ENCODE assay signal across 8 cellular contexts in the genomic region with DNA sequence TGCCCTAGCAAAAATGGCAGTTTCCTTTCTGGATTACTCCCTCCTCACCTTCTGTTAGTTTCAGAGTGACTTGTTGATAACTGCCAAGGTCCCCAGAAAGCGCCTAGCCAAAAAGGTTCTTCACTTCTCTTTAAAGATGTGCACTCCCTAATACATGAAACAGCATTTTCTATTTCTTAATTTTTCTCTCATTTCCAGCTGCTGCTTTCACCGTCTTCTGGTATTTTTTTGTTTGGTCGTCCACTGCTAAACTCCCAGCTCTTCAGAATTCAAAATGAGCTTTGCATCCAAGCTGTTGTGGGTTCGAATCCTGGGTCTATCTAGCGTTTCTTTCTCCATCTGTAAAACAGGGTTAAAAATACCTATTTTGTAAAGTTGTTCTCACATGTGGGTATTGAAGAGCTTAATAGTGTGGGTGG. TPM values are rescaled to one million over a fixed set of nuclear protein-coding genes. Genes with fewer than 3 reads are reported as not detected.
A peak's percentile ranks its signal among the peaks of the same experiment; 100 is the strongest.
DNase-seq lines count a peak whose midpoint lies in the region; ATAC-seq, FAIRE-seq and TF ChIP-seq lines count a peak whose summit lies in the region.

No MANE protein-coding gene starts in this region.

- H2BK15ac ChIP-seq in H1 (ENCODE audit: low read length): no peak overlapping the region

- TF ChIP-seq EP300 in H1 (IDR thresholded peaks at IDR 0.05; ENCODE audit: borderline replicate concordance in 1 of 2, low read depth in 2 of 2, low read length in 2 of 2): no peak

- H2BK12ac ChIP-seq in H1 (ENCODE audit: low read depth, low read length): 0 out of 2 replicates have a peak overlapping the region, but pooled peaks have one; percentile 13

- CTCF ChIA-PET in H1 (lab: Charles Lee; ENCODE audit: partially characterized antibody): interaction anchor here (1.1 to 3.8 kb wide), 5 partner anchors 22 to 320 kb away, joined by 3 to 24 read pairs (median 3); a partner anchor contains a TSS

- peaks cover 7% of the 10 kb centered on the region; the same call in 1 of the 2 replicates for H3K23me2 ChIP-seq in H1 (ENCODE audit: low read depth, low read length)

- peak overlapping the region; percentile 88 for H3K4me3 ChIP-seq in OCI-LY1 (ENCODE audit: low read depth, low read length, poor library complexity, severe bottlenecking)
- peak overlapping the region in 3 of 4 experiments; percentile 17 to 86 (median 83); a peak in 5 of 8 replicates for H3K4me3 ChIP-seq in H1 (ENCODE audit: extremely low read depth in 1 of 4, insufficient read depth in 2 of 4, low read depth in 3 of 4, low read length in 4 of 4)
- peak overlapping the region; percentile 75 for H3K4me3 ChIP-seq in neuron (ENCODE audit: low read length)

- H3K36me3 ChIP-seq in OCI-LY1 (ENCODE audit: insufficient read depth, low read length): no peaks in the 10 kb centered on the region
- no peaks in the 10 kb centered on the region for H3K36me3 ChIP-seq in H1 (ENCODE audit: control insufficient read depth in 2 of 4, insufficient read depth in 4 of 4, low read length in 3 of 4)
- H3K36me3 ChIP-seq in neuron (ENCODE audit: insufficient read depth, low read length): no peaks in the 10 kb centered on the region

- POLR2A ChIA-PET in H1 (lab: Charles Lee; ENCODE audit: partially characterized antibody): interaction anchor here (0.9 to 2.9 kb wide), 11 partner anchors 9 to 368 kb away, joined by 3 to 10 read pairs (median 3); a partner anchor contains a TSS

- no peak for ATAC-seq in HG03196 (IDR thresholded peaks at IDR 0.05; ENCODE audit: unreplicated experiment)

- H2AFZ ChIP-seq in OCI-LY1 (ENCODE audit: low read length): peak overlapping the region; percentile 95
- peak overlapping the region; percentile 67; the same call in 1 of the 2 replicates for H2AFZ ChIP-seq in H1 (ENCODE audit: low read length)
- H2AFZ ChIP-seq in neuron (ENCODE audit: low read depth, low read length): peak overlapping the region; percentile 81

- no peak overlapping the region for H2BK20ac ChIP-seq in H1 (ENCODE audit: low read length)

- H3K9me3 ChIP-seq in OCI-LY1 (ENCODE audit: low read length) (no peaks in the 10 kb centered on the region), H1 (ENCODE audit: insufficient read depth in 2 of 2, low read depth in 1 of 2, low read length in 1 of 2) (no peaks in the 10 kb centered on the region), neuron (ENCODE audit: low read length) (no peaks in the 10 kb centered on the region)

- H3K9me2 ChIP-seq in OCI-LY1 (ENCODE audit: low read depth, low read length): no peaks in the 10 kb centered on the region

- H2AK5ac ChIP-seq in H1 (ENCODE audit: low read depth, low read length): no peak overlapping the region

- no peak overlapping the region for H4K8ac ChIP-seq in H1 (ENCODE audit: extremely low read depth, insufficient read depth, low read length)

- H3K4me1 ChIP-seq in OCI-LY1 (ENCODE audit: insufficient read depth, low read length, severe bottlenecking) (peaks cover 26% of the 10 kb centered on the region), H1 (replicated peaks in 1 of 4; ENCODE audit: control insufficient read depth in 3 of 4, insufficient read depth in 4 of 4, low read length in 3 of 4) (peaks cover 0 to 6% (median 2%) of the 10 kb centered on the region in 4 experiments; a peak in 3 of 7 replicates), neuron (ENCODE audit: insufficient read depth, low read length) (peaks cover 10% of the 10 kb centered on the region)

- no peaks in the 10 kb centered on the region for H3F3A ChIP-seq in OCI-LY1 (ENCODE audit: insufficient read depth, low read length)

- TF ChIP-seq CTCF in OCI-LY1 (IDR thresholded peaks at IDR 0.05; ENCODE audit: low read length) (no peak), H1 (IDR thresholded peaks at IDR 0.05; ENCODE audit: control extremely low read depth in 1 of 3, insufficient read depth in 1 of 3, low read depth in 1 of 3, low read length in 3 of 3) (no peak), GM10266 (IDR thresholded peaks at IDR 0.05; ENCODE audit: control insufficient read depth, insufficient read depth, low read depth, missing control alignments) (no peak)

- no peak overlapping the region for H3K4ac ChIP-seq in H1 (replicated peaks; ENCODE audit: insufficient read length, low read depth, low read length)

- 68% methylated on average over 5 of the region's 5 CpGs; no CpG with 5 or more reads in 1 of the 2 experiments for WGBS in H1 (ENCODE audit: extremely low coverage in 1 of 2, insufficient coverage in 1 of 2, insufficient read length in 1 of 2, insufficient replicate concordance in 2 of 2, low coverage in 1 of 2, low lambda C conversion rate in 2 of 2, missing lambda C conversion rate in 1 of 2), 2 experiments

- H3K4me2 ChIP-seq in OCI-LY1 (ENCODE audit: low read length) (peak overlapping the region; percentile 99), H1 (ENCODE audit: insufficient read depth in 1 of 2, low read depth in 2 of 2, low read length in 2 of 2) (peak overlapping the region; percentile 43 to 98; a peak in 3 of 4 replicates)

- H4K5ac ChIP-seq in H1 (ENCODE audit: insufficient read length, low read depth, low read length): peak overlapping the region; percentile 27

- H3K9ac ChIP-seq in OCI-LY1 (ENCODE audit: low read length): peak overlapping the region; percentile 54
- H3K9ac ChIP-seq in H1 (replicated peaks in 1 of 4; ENCODE audit: extremely low read depth in 1 of 4, low read depth in 3 of 4, low read length in 3 of 4): no peak overlapping the region

- no peak overlapping the region for H3K18ac ChIP-seq in H1 (ENCODE audit: extremely low read depth, low read length)

- H3K23ac ChIP-seq in H1 (ENCODE audit: insufficient read length): no peak overlapping the region

- no peak for FAIRE-seq in H1 (lab: Jason Lieb, UNC)

- H4K91ac ChIP-seq in H1 (replicated peaks; ENCODE audit: insufficient read length, low read length): no peak overlapping the region

- H4K20me1 ChIP-seq in OCI-LY1 (ENCODE audit: insufficient read depth, low read length): no peaks in the 10 kb centered on the region
- H4K20me1 ChIP-seq in H1 (replicated peaks in 1 of 2; ENCODE audit: control insufficient read depth in 1 of 2, insufficient read depth in 2 of 2, low read length in 2 of 2): no peaks in the 10 kb centered on the region

- H3K27me3 ChIP-seq in OCI-LY1 (ENCODE audit: insufficient read depth, low read length) (no peaks in the 10 kb centered on the region), H1 (replicated peaks in 1 of 4; ENCODE audit: control insufficient read depth in 3 of 4, extremely low read depth in 1 of 4, insufficient read depth in 3 of 4, low read length in 3 of 4) (no peaks in the 10 kb centered on the region), neuron (ENCODE audit: insufficient read depth, low read length) (no peaks in the 10 kb centered on the region)

- no peak overlapping the region for H3K56ac ChIP-seq in H1 (replicated peaks; ENCODE audit: insufficient read length, low read depth, low read length)

- H3K79me2 ChIP-seq in OCI-LY1 (ENCODE audit: insufficient read depth, low read length): peaks cover 6% of the 10 kb centered on the region; the same call in 1 of the 2 replicates
- H3K79me2 ChIP-seq in H1 (ENCODE audit: control insufficient read depth in 1 of 2, insufficient read depth in 2 of 2, low read length in 2 of 2): peaks cover 0 to 10% of the 10 kb centered on the region in 2 experiments; a peak in 2 of 4 replicates

- no peak for TF ChIP-seq POLR2A in H1 (IDR thresholded peaks at IDR 0.05; ENCODE audit: control extremely low read depth in 1 of 2, low read depth in 2 of 2, low read length in 2 of 2)

- peak overlapping the region; percentile 12 for H3K27ac ChIP-seq in OCI-LY1 (ENCODE audit: low read depth, low read length, poor library complexity, severe bottlenecking)
- no peak overlapping the region for H3K27ac ChIP-seq in H1 (ENCODE audit: low read depth, low read length)

- no peak for TF ChIP-seq RAD21 in H1 (IDR thresholded peaks at IDR 0.05 in 1 of 2, conservative IDR thresholded peaks at IDR 0.05 in 1 of 2; ENCODE audit: low read depth in 2 of 2, low read length in 2 of 2)

- no peak overlapping the region for H3K14ac ChIP-seq in H1 (ENCODE audit: insufficient read length)

- H2BK5ac ChIP-seq in H1 (ENCODE audit: low read depth, low read length): no peak overlapping the region

- no peak overlapping the region for H2BK120ac ChIP-seq in H1 (replicated peaks; ENCODE audit: low read depth, low read length)

- H3K79me1 ChIP-seq in H1 (ENCODE audit: low read depth, low read length): no peaks in the 10 kb centered on the region; the same call in 1 of the 2 replicates

- DNase-seq in CD1c-positive myeloid dendritic cell (ENCODE audit: extremely low spot score): peak; percentile 36
- no peak for DNase-seq in H1 (ENCODE audit: low read depth in 1 of 2, low spot score in 2 of 2)
- no peak for DNase-seq in hepatic stellate cell (ENCODE audit: low spot score)
- DNase-seq in GM10266 (ENCODE audit: extremely low spot score): no peak
- no peak for DNase-seq in DMS79 treated with DMSO at 0.1 percent for 48 hours (lab: John Stamatoyannopoulos, UW)

TF ChIP-seq in H1, 55 proteins besides CTCF, POLR2A, EP300 and RAD21:
- TF ChIP-seq NRF1 (IDR thresholded peaks at IDR 0.05; ENCODE audit: low read depth, low read length): no peak
- 0 out of 4 replicates have a peak, but pooled peaks of 1 of the 2 experiments have one; percentile 16 for TF ChIP-seq HDAC2 (IDR thresholded peaks at IDR 0.05; ENCODE audit: borderline replicate concordance in 1 of 2, low read depth in 2 of 2, low read length in 2 of 2)

RNA-seq across cellular contexts. Expression of a gene that starts 0.4 kb away (rescaled TPM):
- 15.4 and 17.4 TPM in 2 replicates for total RNA-seq in H1 (2021; fragmentation: NEBNext Ultra II Directional; extraction: Animal tissue kit (Norgen Biotek cat#: 25700))
- polyA plus RNA-seq in H1 (2011; rRNA removed): 8.3 and 14.4 TPM in 2 replicates
- polyA plus RNA-seq in H1 (2011; cell fraction: cytosol; rRNA removed): 10.0 TPM
- polyA plus RNA-seq in H1 (2011; cell fraction: nucleus; rRNA removed): 16.9 TPM
- 9.3 to 12.7 TPM (median 11.1 TPM) in 4 replicates for polyA plus RNA-seq in H1 (2012, experiment 1 of 2)
- 9.4 TPM for polyA plus RNA-seq in H1 (2012, experiment 2 of 2)
- 8.2 TPM for polyA plus RNA-seq in H1 (2013, experiment 1 of 2)
- 8.7 TPM for polyA plus RNA-seq in H1 (2013, experiment 2 of 2)
- 15.7 and 16.0 TPM in 2 replicates for polyA minus RNA-seq in H1 (2011; rRNA and poly(A)+ RNA removed)
- polyA minus RNA-seq in H1 (2011; cell fraction: cytosol; rRNA and poly(A)+ RNA removed): 12.9 TPM
- polyA minus RNA-seq in H1 (2011; cell fraction: nucleus; rRNA and poly(A)+ RNA removed): 15.9 TPM

RNA-seq across cellular contexts. Expression of a gene that starts 6.4 kb away (rescaled TPM):
- 6.1 and 8.9 TPM in 2 replicates for total RNA-seq in H1 (2021; fragmentation: NEBNext Ultra II Directional; extraction: Animal tissue kit (Norgen Biotek cat#: 25700))
- 2.0 and 2.5 TPM in 2 replicates for polyA plus RNA-seq in H1 (2011; rRNA removed)
- polyA plus RNA-seq in H1 (2011; cell fraction: cytosol; rRNA removed): 1.9 TPM
- polyA plus RNA-seq in H1 (2011; cell fraction: nucleus; rRNA removed): 1.2 TPM
- polyA plus RNA-seq in H1 (2012, experiment 1 of 2): 4.0 to 6.1 TPM (median 5.3 TPM) in 4 replicates
- polyA plus RNA-seq in H1 (2012, experiment 2 of 2): 2.4 TPM
- polyA plus RNA-seq in H1 (2013, experiment 1 of 2): 14.7 TPM
- 15.8 TPM for polyA plus RNA-seq in H1 (2013, experiment 2 of 2)
- 1.4 and 2.6 TPM in 2 replicates for polyA minus RNA-seq in H1 (2011; rRNA and poly(A)+ RNA removed)
- polyA minus RNA-seq in H1 (2011; cell fraction: cytosol; rRNA and poly(A)+ RNA removed): 1.6 TPM
- polyA minus RNA-seq in H1 (2011; cell fraction: nucleus; rRNA and poly(A)+ RNA removed): 0.90 TPM
